Comparison of ENCODE assay signal across 8 cellular contexts in genomic region chr11:68271023-68271780, GRCh38.
A peak's percentile ranks its signal among the peaks of the same experiment; 100 is the strongest.
DNase-seq lines count a peak whose midpoint lies in the region; ATAC-seq and TF ChIP-seq lines count a peak whose summit lies in the region.

No MANE protein-coding gene starts in this region.

- peak overlapping the region; percentile 91 for H3K27ac ChIP-seq in muscle layer of colon (ENCODE audit: low read depth, low read length)

- H3K4me3 Mint-ChIP-seq in stimulated activated memory B cell treated with anti-CD40 and anti-IgM and Interleukin-4, amounts not matched to agents 10 μg/mL and 1 μg/mL and 100 μg/mL, for 72 hours: peak overlapping the region; percentile 93

- H3K4me3 ChIP-seq in AG09309 (ENCODE audit: control insufficient read depth, low read depth, low read length): peak overlapping the region; percentile 97
- peak overlapping the region; percentile 81 to 87 for H3K4me3 ChIP-seq in muscle layer of colon (ENCODE audit: low read depth in 1 of 2, low read length in 2 of 2)

- H3K36me3 ChIP-seq in muscle layer of colon (ENCODE audit: insufficient read depth, low read length): peaks cover 19% of the 10 kb centered on the region

- no peaks in the 10 kb centered on the region for H3K27me3 ChIP-seq in muscle layer of colon (ENCODE audit: control insufficient read depth in 1 of 2, insufficient read depth in 2 of 2, low read length in 2 of 2)

- no peaks in the 10 kb centered on the region for H3K27me3 Mint-ChIP-seq in stimulated activated memory B cell treated with anti-CD40 and anti-IgM and Interleukin-4, amounts not matched to agents 10 μg/mL and 1 μg/mL and 100 μg/mL, for 72 hours

- peak overlapping the region; percentile 93 for H3K27ac Mint-ChIP-seq in stimulated activated memory B cell treated with anti-CD40 and anti-IgM and Interleukin-4, amounts not matched to agents 10 μg/mL and 1 μg/mL and 100 μg/mL, for 72 hours

- H3K9ac ChIP-seq in muscle layer of colon (ENCODE audit: low read length): peak overlapping the region; percentile 85

- H3K36me3 Mint-ChIP-seq in stimulated activated memory B cell treated with anti-CD40 and anti-IgM and Interleukin-4, amounts not matched to agents 10 μg/mL and 1 μg/mL and 100 μg/mL, for 72 hours: peaks cover 23% of the 10 kb centered on the region

- no peak for TF ChIP-seq POLR2A in erythroblast (IDR thresholded peaks at IDR 0.05; ENCODE audit: low read length)

- H3K4me1 ChIP-seq in muscle layer of colon (ENCODE audit: insufficient read depth, low read length): peaks cover 20% of the 10 kb centered on the region

- peak; percentile 22 for ATAC-seq in GM18867 (IDR thresholded peaks at IDR 0.05; ENCODE audit: unreplicated experiment)
- peak; percentile 19 for ATAC-seq in HG03571 (IDR thresholded peaks at IDR 0.05; ENCODE audit: unreplicated experiment)
- peak; percentile 62 for ATAC-seq in stimulated activated memory B cell treated with anti-CD40 and anti-IgM and Interleukin-4, amounts not matched to agents 10 μg/mL and 1 μg/mL and 100 μg/mL, for 72 hours

- peak; percentile 60 for DNase-seq in AG09309 (ENCODE audit: low read depth)
- peak; percentile 81 for DNase-seq in NOMO-1 treated with DMSO at 0.1 percent for 48 hours (lab: John Stamatoyannopoulos, UW; ENCODE audit: unreplicated experiment)
- DNase-seq in activated CD8-positive, alpha-beta memory T cell treated with anti-CD3 and anti-CD28 coated beads, Interleukin-2, amount 50 U/mL, for 48 hours: peak; percentile 77
- peak; percentile 86 to 89 for DNase-seq in erythroblast (lab: John Stamatoyannopoulos, UW)

- H3K4me1 Mint-ChIP-seq in stimulated activated memory B cell treated with anti-CD40 and anti-IgM and Interleukin-4, amounts not matched to agents 10 μg/mL and 1 μg/mL and 100 μg/mL, for 72 hours: peaks cover 72% of the 10 kb centered on the region

- H3K9me3 ChIP-seq in muscle layer of colon (ENCODE audit: low read length): no peaks in the 10 kb centered on the region

- peaks cover 4% of the 10 kb centered on the region for H3K9me3 Mint-ChIP-seq in stimulated activated memory B cell treated with anti-CD40 and anti-IgM and Interleukin-4, amounts not matched to agents 10 μg/mL and 1 μg/mL and 100 μg/mL, for 72 hours

- TF ChIP-seq CTCF in AG09309 (IDR thresholded peaks at IDR 0.05; ENCODE audit: control insufficient read depth, insufficient read depth, low read depth, low read length, missing control alignments): peak; percentile 65

Comparison
In these comparisons a context has a peak if more than half of its experiments do, and no peak if none do; other contexts are left out.
1. Peak in every context shown above with its lines: DNase-seq, ATAC-seq, H3K4me3 ChIP-seq and H3K27ac ChIP-seq.